In genomic region chr1:30353637-30354036, GRCh38 we compare ENCODE assay signal across 14 cellular contexts.
DNase-seq lines count a peak whose midpoint lies in the region; TF ChIP-seq lines count a peak whose summit lies in the region.
"Had no signal": no experiment of that assay in that cellular context is flagged by ENCODE, and none has a peak within 500 bp of the region (broad histone marks: within the 10 kb centered on the region; RNA-seq: fewer than 3 reads in every experiment).

No MANE protein-coding gene starts in this region.

- H3K4me3 Mint-ChIP-seq in activated CD4-positive, alpha-beta memory T cell treated with anti-CD3 and anti-CD28 coated beads for 36 hours: no peak overlapping the region
- H3K4me3 Mint-ChIP-seq: CD4-positive, CD25-positive, alpha-beta regulatory T cell had no signal

- peaks cover 2% of the 10 kb centered on the region for H3K9me3 Mint-ChIP-seq in activated CD4-positive, alpha-beta memory T cell treated with anti-CD3 and anti-CD28 coated beads for 36 hours

- peaks cover 18% of the 10 kb centered on the region for H3K27me3 Mint-ChIP-seq in activated CD4-positive, alpha-beta memory T cell treated with anti-CD3 and anti-CD28 coated beads for 36 hours

- DNase-seq in AG10803 (ENCODE audit: low read depth) (peak; percentile 20), HEK293T (ENCODE audit: extremely low spot score) (peak; percentile 46), astrocyte of the cerebellum (ENCODE audit: low read depth) (no peak), kidney tubule cell (ENCODE audit: low spot score) (peak; percentile 17), NCI-H2029 treated with DMSO at 0.1 percent for 48 hours (lab: John Stamatoyannopoulos, UW) (no peak), HK-2 (ENCODE audit: unreplicated experiment) (no peak), iPS-NIHi11 (ENCODE audit: low spot score) (no peak)
- no peak for DNase-seq in activated CD4-positive, alpha-beta memory T cell treated with anti-CD3 and anti-CD28 coated beads for 36 hours
- DNase-seq: activated CD4-positive, alpha-beta T cell treated with anti-CD3 and anti-CD28 coated beads for 4 hours; activated naive CD4-positive, alpha-beta T cell; CD4-positive, CD25-positive, alpha-beta regulatory T cell; colonic mucosa; NCI-H2171 treated with DMSO at 0.1 percent for 48 hours; small intestine had no signal

- H3K4me1 Mint-ChIP-seq in activated CD4-positive, alpha-beta memory T cell treated with anti-CD3 and anti-CD28 coated beads for 36 hours (ENCODE audit: low read depth): no peaks in the 10 kb centered on the region
- H3K4me1 Mint-ChIP-seq: CD4-positive, CD25-positive, alpha-beta regulatory T cell had no signal

- H3K36me3 Mint-ChIP-seq in activated CD4-positive, alpha-beta memory T cell treated with anti-CD3 and anti-CD28 coated beads for 36 hours: no peaks in the 10 kb centered on the region
- H3K36me3 Mint-ChIP-seq: CD4-positive, CD25-positive, alpha-beta regulatory T cell had no signal

- in situ Hi-C loops in astrocyte of the cerebellum (cut with HindIII; ENCODE audit: low sequenced_read_pairs): no loop called here

- POLR2A ChIA-PET in HEK293T (lab: Yijun Ruan, JAX): no interaction called here
- POLR2A ChIA-PET in activated CD4-positive, alpha-beta memory T cell treated with anti-CD3 and anti-CD28 coated beads for 36 hours (lab: Charles Lee): no interaction called here

- H3K4me3 ChIP-seq in AG10803 (ENCODE audit: low read length) (no peak overlapping the region), astrocyte of the cerebellum (ENCODE audit: low read depth, low read length) (no peak overlapping the region)
- H3K4me3 ChIP-seq: colonic mucosa had no signal

- no peak overlapping the region for H3K27ac Mint-ChIP-seq in activated CD4-positive, alpha-beta memory T cell treated with anti-CD3 and anti-CD28 coated beads for 36 hours
- H3K27ac Mint-ChIP-seq: CD4-positive, CD25-positive, alpha-beta regulatory T cell had no signal

- peak; percentile 66 for TF ChIP-seq CTCF in AG10803 (conservative IDR thresholded peaks at IDR 0.05; ENCODE audit: low read length)
- peak; percentile 49 for TF ChIP-seq CTCF in astrocyte of the cerebellum (IDR thresholded peaks at IDR 0.05; ENCODE audit: low read depth, low read length, missing control alignments)

- intact Hi-C loops in activated CD4-positive, alpha-beta memory T cell treated with anti-CD3 and anti-CD28 coated beads for 36 hours (cut with micrococcal nuclease): no loop called here

- CTCF ChIA-PET in HEK293T (lab: Yijun Ruan, JAX): interaction anchor here (0.7 to 1.2 kb wide), 2 partner anchors 27 to 46 kb away, joined by 3 to 5 read pairs; no protein-coding TSS in a partner anchor
- CTCF ChIA-PET in activated CD4-positive, alpha-beta memory T cell treated with anti-CD3 and anti-CD28 coated beads for 36 hours (lab: Charles Lee): interaction anchor here (3.8 kb wide), 1 partner anchor 27 kb away, joined by 19 read pairs; no protein-coding TSS in a partner anchor

TF ChIP-seq in HEK293T, 16 proteins besides CTCF, POLR2A, EP300 and RAD21:
- TF ChIP-seq HDGF (IDR thresholded peaks at IDR 0.05; ENCODE audit: borderline replicate concordance): no peak
- TF ChIP-seq L3MBTL2 (conservative IDR thresholded peaks at IDR 0.05): no peak
- TF ChIP-seq ARNT (IDR thresholded peaks at IDR 0.05): no peak
- TF ChIP-seq CTBP1 (IDR thresholded peaks at IDR 0.05; ENCODE audit: borderline replicate concordance): no peak
- no peak for TF ChIP-seq PKNOX1 (IDR thresholded peaks at IDR 0.05)
- no peak for TF ChIP-seq BHLHE40 (IDR thresholded peaks at IDR 0.05; ENCODE audit: borderline replicate concordance)
- no peak for TF ChIP-seq FOXK2 (IDR thresholded peaks at IDR 0.05)
- TF ChIP-seq NFRKB (IDR thresholded peaks at IDR 0.05): no peak
- TF ChIP-seq FOXA1 (IDR thresholded peaks at IDR 0.05): no peak
- TF ChIP-seq ZNF384 (IDR thresholded peaks at IDR 0.05): no peak
- no peak for TF ChIP-seq FOXM1 (IDR thresholded peaks at IDR 0.05; ENCODE audit: borderline replicate concordance)
- TF ChIP-seq TARDBP (IDR thresholded peaks at IDR 0.05): no peak
- TF ChIP-seq LEF1 (IDR thresholded peaks at IDR 0.05; ENCODE audit: borderline replicate concordance): no peak
- TF ChIP-seq SP1 (IDR thresholded peaks at IDR 0.05): no peak
- no peak for TF ChIP-seq ELF4 (IDR thresholded peaks at IDR 0.05)
- no peak for TF ChIP-seq SUZ12 (IDR thresholded peaks at IDR 0.05)

Comparison
In these comparisons a context has a peak if more than half of its experiments do, and no peak if none do; other contexts are left out.
1. DNase-seq: peak in AG10803 (single experiment), HEK293T (single experiment) and kidney tubule cell (single experiment); none in astrocyte of the cerebellum (single experiment), NCI-H2029 treated with DMSO at 0.1 percent for 48 hours (single experiment), HK-2 (single experiment), activated CD4-positive, alpha-beta memory T cell treated with anti-CD3 and anti-CD28 coated beads for 36 hours (single experiment) and iPS-NIHi11 (single experiment).